5 cellular contexts compared by ENCODE assay signal in genomic region chr7:85815511-85815910, GRCh38.
"Had no signal": no experiment of that assay in that cellular context is flagged by ENCODE, and none has a peak within 500 bp of the region (broad histone marks: within the 10 kb centered on the region; RNA-seq: fewer than 3 reads in every experiment).

No MANE protein-coding gene starts in this region.

- H3K27ac ChIP-seq: HL-60 had no signal

- DNase-seq: H9, HCEC 1CT had no signal

- ATAC-seq: GM23338, HepG2 had no signal

- H3K4me2 ChIP-seq: GM23338 had no signal

- H3K4me3 ChIP-seq: GM23338 had no signal
